Comparison of ENCODE assay signal across 1 cellular context in the genomic region with DNA sequence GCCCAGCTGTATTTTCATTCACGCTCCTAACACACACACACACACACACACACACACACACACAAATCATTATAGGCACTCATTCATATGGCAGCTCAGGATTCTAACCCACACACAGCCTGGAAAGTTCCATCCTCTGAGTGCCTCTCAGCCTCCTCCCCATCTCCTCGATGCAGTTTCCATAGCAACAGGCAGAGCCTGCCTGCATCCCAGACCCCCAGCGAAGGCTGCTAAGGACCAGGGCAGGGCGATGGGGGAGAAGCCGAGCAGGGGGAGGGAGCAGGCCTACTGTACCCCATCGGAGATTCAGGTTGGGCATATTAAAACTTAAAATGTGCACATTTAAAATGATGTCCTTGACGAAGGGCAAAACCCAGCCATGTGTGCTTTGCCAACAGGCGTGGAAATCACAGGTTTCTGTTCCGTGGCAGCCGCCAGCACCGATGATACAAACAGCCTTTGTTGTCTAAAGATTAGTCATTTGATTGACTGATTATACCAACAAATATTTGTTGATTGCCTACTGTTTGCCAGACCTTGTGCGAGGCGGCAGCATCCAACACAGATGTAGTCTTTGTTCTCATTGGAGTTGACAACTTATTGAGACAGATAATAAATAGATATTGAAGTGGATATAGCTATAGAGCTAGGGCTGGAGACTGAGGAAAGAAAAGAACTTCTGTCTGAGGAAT.
TF ChIP-seq lines count a peak whose summit lies in the region.

No MANE protein-coding gene starts in this region.

TF ChIP-seq in HepG2, 621 proteins besides CTCF, POLR2A, EP300 and RAD21 (continued from another document):
- no peak for TF ChIP-seq TSC22D2 (CRISPR knock-in tag; IDR thresholded peaks at IDR 0.05; ENCODE audit: borderline replicate concordance)
